Comparison of ENCODE assay signal across 10 cellular contexts in genomic region chr20:43508604-43509040, GRCh38. TPM values are rescaled to one million over a fixed set of nuclear protein-coding genes. Genes with fewer than 3 reads are reported as not detected.
DNase-seq lines count a peak whose midpoint lies in the region; ATAC-seq lines count a peak whose summit lies in the region.
"Had no signal": no experiment of that assay in that cellular context is flagged by ENCODE, and none has a peak within 500 bp of the region (broad histone marks: within the 10 kb centered on the region; RNA-seq: fewer than 3 reads in every experiment).

No MANE protein-coding gene starts in this region.

- H3K27ac ChIP-seq in CD8-positive, alpha-beta memory T cell (ENCODE audit: low read depth, low read length), result no peak overlapping the region
- H3K27ac ChIP-seq in HUES6 (ENCODE audit: low read depth, low read length), result no peak overlapping the region

- H3K36me3 ChIP-seq in CD8-positive, alpha-beta memory T cell (ENCODE audit: insufficient read depth, low read length), result no peaks in the 10 kb centered on the region
- H3K36me3 ChIP-seq in HUES6 (ENCODE audit: control insufficient read depth, insufficient read depth, low read length), result no peaks in the 10 kb centered on the region

- CTCF ChIA-PET in CD8-positive, alpha-beta memory T cell (lab: Charles Lee), result no interaction called here

- peak overlapping the region; percentile 32 for H3K4me3 ChIP-seq in CD8-positive, alpha-beta memory T cell (ENCODE audit: low read length)
- H3K4me3 ChIP-seq in HUES6 (ENCODE audit: low read depth, low read length), result peak overlapping the region; percentile 80

- H3K36me3 Mint-ChIP-seq in CD8-positive, alpha-beta memory T cell, result no peaks in the 10 kb centered on the region
- peaks cover 0 to 3% (median 0%) of the 10 kb centered on the region in 3 donors for H3K36me3 Mint-ChIP-seq in naive thymus-derived CD8-positive, alpha-beta T cell

- H3K27me3 ChIP-seq in CD8-positive, alpha-beta memory T cell (ENCODE audit: insufficient read depth, low read length, poor library complexity, severe bottlenecking), result peaks cover 6% of the 10 kb centered on the region
- H3K27me3 ChIP-seq in HUES6 (ENCODE audit: control insufficient read depth, insufficient read depth, low read length), result peaks cover 27% of the 10 kb centered on the region

- no peak for ATAC-seq in naive thymus-derived CD8-positive, alpha-beta T cell
- no peak for ATAC-seq in GM18867 (IDR thresholded peaks at IDR 0.05; ENCODE audit: unreplicated experiment)

- POLR2A ChIA-PET in CD8-positive, alpha-beta memory T cell (lab: Charles Lee), result no interaction called here
- POLR2A ChIA-PET in naive thymus-derived CD8-positive, alpha-beta T cell (lab: Charles Lee), result no interaction called here

- no peak overlapping the region for H3K27ac Mint-ChIP-seq in CD8-positive, alpha-beta memory T cell
- no peak overlapping the region for H3K27ac Mint-ChIP-seq in naive thymus-derived CD8-positive, alpha-beta T cell

- no peaks in the 10 kb centered on the region for H3K9me3 ChIP-seq in CD8-positive, alpha-beta memory T cell (ENCODE audit: low read length)
- H3K9me3 ChIP-seq in HUES6 (ENCODE audit: control insufficient read depth, insufficient read depth, low read depth, low read length), result no peaks in the 10 kb centered on the region

- peaks cover 4% of the 10 kb centered on the region for H3K4me1 ChIP-seq in CD8-positive, alpha-beta memory T cell (ENCODE audit: insufficient read depth, low read length)
- peaks cover 9% of the 10 kb centered on the region for H3K4me1 ChIP-seq in HUES6 (ENCODE audit: control insufficient read depth, insufficient read depth, low read length)

- peak overlapping the region in 5 of 7 donors; percentile 20 to 69 (median 68) for H3K4me3 Mint-ChIP-seq in CD8-positive, alpha-beta memory T cell
- H3K4me3 Mint-ChIP-seq in naive thymus-derived CD8-positive, alpha-beta T cell, result peak overlapping the region; percentile 22 to 77 (median 65)

- H3K4me1 Mint-ChIP-seq in CD8-positive, alpha-beta memory T cell, result peaks cover 0 to 10% (median 9%) of the 10 kb centered on the region in 3 donors
- peaks cover 3 to 10% (median 6%) of the 10 kb centered on the region in 4 donors for H3K4me1 Mint-ChIP-seq in naive thymus-derived CD8-positive, alpha-beta T cell

- peaks cover 21 to 38% of the 10 kb centered on the region in 2 donors for H3K27me3 Mint-ChIP-seq in CD8-positive, alpha-beta memory T cell
- H3K27me3 Mint-ChIP-seq in naive thymus-derived CD8-positive, alpha-beta T cell, result peaks cover 8 to 48% (median 35%) of the 10 kb centered on the region in 5 donors

- DNase-seq in CD8-positive, alpha-beta memory T cell, result no peak
- DNase-seq in cerebellar cortex (ENCODE audit: low spot score) (peak; percentile 11), G401 (ENCODE audit: low spot score) (no peak), GM19238 (ENCODE audit: insufficient read length, low spot score) (no peak), cortex of kidney (lab: John Stamatoyannopoulos, UW) (no peak)
- no peak for DNase-seq in naive thymus-derived CD8-positive, alpha-beta T cell
- DNase-seq: activated CD4-positive, alpha-beta T cell treated with anti-CD3 and anti-CD28 coated beads for 4 hours had no signal

- H3K9me3 Mint-ChIP-seq in CD8-positive, alpha-beta memory T cell, result peaks cover 0 to 2% (median 0%) of the 10 kb centered on the region in 5 donors
- H3K9me3 Mint-ChIP-seq in naive thymus-derived CD8-positive, alpha-beta T cell, result no peaks in the 10 kb centered on the region

- in situ Hi-C loops in G401 (cut with HindIII; ENCODE audit: low sequenced_read_pairs), result no loop called here

- H3K9ac ChIP-seq in HUES6 (ENCODE audit: low read length), result peak overlapping the region; percentile 32

RNA-seq across cellular contexts. Expression of gene L3MBTL1, which starts 1.1 kb away (rescaled TPM):
- 1 to 10 TPM; 4.6 to 5.2 TPM for total RNA-seq in CD8-positive, alpha-beta memory T cell
- polyA plus RNA-seq in CD8-positive, alpha-beta memory T cell, result 1.8 TPM
- 10 to 100 TPM; 27.2 TPM for total RNA-seq in naive thymus-derived CD8-positive, alpha-beta T cell
- 1 to 10 TPM in 2 of 3 donors, under 1 TPM in 1; 0.66 to 1.7 (median 1.1) TPM for polyA plus RNA-seq in naive thymus-derived CD8-positive, alpha-beta T cell
- 3.0 and 17.9 TPM in 2 replicates for total RNA-seq in G401 (2014; rRNA removed; shearing (Covaris generic))

RNA-seq across cellular contexts. Expression of gene SGK2, which starts 50.2 kb away (rescaled TPM):
- under 1 TPM; 0.11 to 0.24 TPM for total RNA-seq in CD8-positive, alpha-beta memory T cell
- not detected for polyA plus RNA-seq in CD8-positive, alpha-beta memory T cell
- 1 to 10 TPM; 1.6 to 1.9 TPM for total RNA-seq in naive thymus-derived CD8-positive, alpha-beta T cell
- polyA plus RNA-seq in naive thymus-derived CD8-positive, alpha-beta T cell, result not detected
- total RNA-seq in G401 (2014; rRNA removed; shearing (Covaris generic)), result 0.27 TPM in 1 of 2 replicates, not detected in the other
- total RNA-seq: lung microvascular endothelial cell had no signal

RNA-seq across cellular contexts. Expression of gene SRSF6, which starts 50.9 kb away (rescaled TPM):
- total RNA-seq in CD8-positive, alpha-beta memory T cell, result 100 to 1,000 TPM; 203 to 207 TPM
- polyA plus RNA-seq in CD8-positive, alpha-beta memory T cell, result 40.3 TPM
- total RNA-seq in naive thymus-derived CD8-positive, alpha-beta T cell, result 100 to 1,000 TPM; 233 to 241 TPM
- 10 to 100 TPM; 41.1 to 54.8 (median 41.8) TPM for polyA plus RNA-seq in naive thymus-derived CD8-positive, alpha-beta T cell
- total RNA-seq in G401 (2014; rRNA removed; shearing (Covaris generic)), result 24.1 and 27.9 TPM in 2 replicates
